23 cellular contexts compared by ENCODE assay signal in genomic region chr19:33382006-33382405, GRCh38.
"Had no signal": no experiment of that assay in that cellular context is flagged by ENCODE, and none has a peak within 500 bp of the region (broad histone marks: within the 10 kb centered on the region; RNA-seq: fewer than 3 reads in every experiment).

No MANE protein-coding gene starts in this region.

- H3K27ac Mint-ChIP-seq: activated CD4-positive, alpha-beta memory T cell treated with anti-CD3 and anti-CD28 coated beads, Interleukin-2, amount 10 ng/mL, durations not matched to agents 7 days and 5 days; activated CD4-positive, alpha-beta T cell treated with anti-CD3 and anti-CD28 coated beads, Interleukin-2, amount 10 ng/mL, durations not matched to agents 24 days and 14 days; activated naive CD4-positive, alpha-beta T cell treated with anti-CD3 and anti-CD28 coated beads, Interleukin-2, amount 50 U/mL, for 24 hours; activated T-helper 2 cell treated with anti-CD3 and anti-CD28 coated beads, Interferon-gamma antibody, Interleukin-2, Interleukin-4, amounts not matched to agents 10 μg/mL and 5 μg/mL and 100 μg/mL, durations not matched to agents 14 hours and 24 hours and 36 hours; memory B cell; stimulated activated memory B cell treated with anti-CD40 and anti-IgM and Interleukin-4, amounts not matched to agents 10 μg/mL and 1 μg/mL and 100 μg/mL, for 72 hours had no signal

- H3K4me3 Mint-ChIP-seq: activated CD4-positive, alpha-beta memory T cell treated with anti-CD3 and anti-CD28 coated beads, Interleukin-2, amount 10 ng/mL, durations not matched to agents 7 days and 5 days; activated CD4-positive, alpha-beta T cell treated with anti-CD3 and anti-CD28 coated beads, Interleukin-2, amount 10 ng/mL, durations not matched to agents 24 days and 14 days; activated naive CD4-positive, alpha-beta T cell treated with anti-CD3 and anti-CD28 coated beads, Interleukin-2, amount 50 U/mL, for 24 hours; memory B cell; neural crest cell; stimulated activated memory B cell treated with anti-CD40 and anti-IgM and Interleukin-4, amounts not matched to agents 10 μg/mL and 1 μg/mL and 100 μg/mL, for 72 hours had no signal

- H3K9me3 Mint-ChIP-seq: activated CD4-positive, alpha-beta memory T cell treated with anti-CD3 and anti-CD28 coated beads, Interleukin-2, amount 10 ng/mL, durations not matched to agents 7 days and 5 days; activated CD4-positive, alpha-beta T cell treated with anti-CD3 and anti-CD28 coated beads, Interleukin-2, amount 10 ng/mL, durations not matched to agents 24 days and 14 days; activated naive CD4-positive, alpha-beta T cell treated with anti-CD3 and anti-CD28 coated beads, Interleukin-2, amount 50 U/mL, for 24 hours; activated T-helper 2 cell treated with anti-CD3 and anti-CD28 coated beads, Interferon-gamma antibody, Interleukin-2, Interleukin-4, amounts not matched to agents 10 μg/mL and 5 μg/mL and 100 μg/mL, durations not matched to agents 14 hours and 24 hours and 36 hours; memory B cell; neural crest cell; stimulated activated memory B cell treated with anti-CD40 and anti-IgM and Interleukin-4, amounts not matched to agents 10 μg/mL and 1 μg/mL and 100 μg/mL, for 72 hours had no signal

- H3K27ac ChIP-seq: body of pancreas, cardiac muscle cell, epithelial cell of prostate, gastroesophageal sphincter, heart left ventricle, right lobe of liver, stomach, suprapubic skin, tibial nerve had no signal

- ATAC-seq: body of pancreas; gastroesophageal sphincter; heart left ventricle; left cardiac atrium; stimulated activated memory B cell treated with anti-CD40 and anti-IgM and Interleukin-4, amounts not matched to agents 10 μg/mL and 1 μg/mL and 100 μg/mL, for 72 hours had no signal

- H3K27me3 Mint-ChIP-seq: activated CD4-positive, alpha-beta memory T cell treated with anti-CD3 and anti-CD28 coated beads, Interleukin-2, amount 10 ng/mL, durations not matched to agents 7 days and 5 days; activated CD4-positive, alpha-beta T cell treated with anti-CD3 and anti-CD28 coated beads, Interleukin-2, amount 10 ng/mL, durations not matched to agents 24 days and 14 days; activated naive CD4-positive, alpha-beta T cell treated with anti-CD3 and anti-CD28 coated beads, Interleukin-2, amount 50 U/mL, for 24 hours; memory B cell; stimulated activated memory B cell treated with anti-CD40 and anti-IgM and Interleukin-4, amounts not matched to agents 10 μg/mL and 1 μg/mL and 100 μg/mL, for 72 hours had no signal

- H3K4me3 ChIP-seq: body of pancreas, cardiac muscle cell, gastroesophageal sphincter, heart left ventricle, right lobe of liver, smooth muscle cell, stomach, suprapubic skin, tibial nerve had no signal

- DNase-seq: activated CD4-positive, alpha-beta memory T cell treated with anti-CD3 and anti-CD28 coated beads, Interleukin-2, amount 10 ng/mL, durations not matched to agents 7 days and 5 days; activated CD4-positive, alpha-beta T cell treated with anti-CD3 and anti-CD28 coated beads, Interleukin-2, amount 10 ng/mL, durations not matched to agents 24 days and 14 days; activated CD4-positive, CD25-positive, alpha-beta regulatory T cell; anterior cingulate cortex; body of pancreas; heart left ventricle; left cardiac atrium; posterior cingulate gyrus; right lobe of liver; stimulated activated CD4-positive, alpha-beta T cell treated with anti-CD3 and anti-CD28 coated beads, Interleukin-15, amount 100 ng/mL, for 24 hours; stomach; T1000 had no signal

- H3K9me3 ChIP-seq: body of pancreas, gastroesophageal sphincter, heart left ventricle, right lobe of liver, stomach, suprapubic skin, tibial nerve had no signal
